In genomic region chr3:152524198-152525140, GRCh38 we compare ENCODE assay signal across 8 cellular contexts.
A peak's percentile ranks its signal among the peaks of the same experiment; 100 is the strongest.
DNase-seq lines count a peak whose midpoint lies in the region; ATAC-seq and FAIRE-seq lines count a peak whose summit lies in the region.

No MANE protein-coding gene starts in this region.

- H3K27me3 ChIP-seq in CD8-positive, alpha-beta memory T cell (ENCODE audit: insufficient read depth, low read length, poor library complexity, severe bottlenecking): no peaks in the 10 kb centered on the region

- no peaks in the 10 kb centered on the region for H3K36me3 ChIP-seq in CD8-positive, alpha-beta memory T cell (ENCODE audit: insufficient read depth, low read length)

- H3K4me3 Mint-ChIP-seq in CD8-positive, alpha-beta memory T cell: no peak overlapping the region
- no peak overlapping the region for H3K4me3 Mint-ChIP-seq in stimulated activated effector memory CD8-positive, alpha-beta T cell treated with anti-CD3 and anti-CD28 coated beads, Interleukin-12 subunit alpha, Interleukin-12 subunit beta, amount 100 ng/mL, for 72 hours

- H3K36me3 Mint-ChIP-seq in CD8-positive, alpha-beta memory T cell: no peaks in the 10 kb centered on the region
- H3K36me3 Mint-ChIP-seq in stimulated activated effector memory CD8-positive, alpha-beta T cell treated with anti-CD3 and anti-CD28 coated beads, Interleukin-12 subunit alpha, Interleukin-12 subunit beta, amount 100 ng/mL, for 72 hours: no peaks in the 10 kb centered on the region

- peak; percentile 98 for FAIRE-seq in islet of Langerhans (lab: Jason Lieb, UNC)

- no peak overlapping the region for H3K4me3 ChIP-seq in CD8-positive, alpha-beta memory T cell (ENCODE audit: low read length)

- POLR2A ChIA-PET in CD8-positive, alpha-beta memory T cell (lab: Charles Lee): interaction anchor here (0.6 kb wide), 1 partner anchor 249 kb away, joined by 4 read pairs; no protein-coding TSS in a partner anchor

- no peak overlapping the region for H3K27ac ChIP-seq in CD8-positive, alpha-beta memory T cell (ENCODE audit: low read depth, low read length)

- H3K27me3 Mint-ChIP-seq in CD8-positive, alpha-beta memory T cell: peaks cover 0 to 2% of the 10 kb centered on the region in 2 donors

- H3K9me3 ChIP-seq in CD8-positive, alpha-beta memory T cell (ENCODE audit: low read length): no peaks in the 10 kb centered on the region

- no peaks in the 10 kb centered on the region for H3K9me3 Mint-ChIP-seq in CD8-positive, alpha-beta memory T cell
- no peaks in the 10 kb centered on the region for H3K9me3 Mint-ChIP-seq in stimulated activated effector memory CD8-positive, alpha-beta T cell treated with anti-CD3 and anti-CD28 coated beads, Interleukin-12 subunit alpha, Interleukin-12 subunit beta, amount 100 ng/mL, for 72 hours

- no peaks in the 10 kb centered on the region for H3K4me1 ChIP-seq in CD8-positive, alpha-beta memory T cell (ENCODE audit: insufficient read depth, low read length)

- no peak overlapping the region for H3K27ac Mint-ChIP-seq in CD8-positive, alpha-beta memory T cell
- no peak overlapping the region for H3K27ac Mint-ChIP-seq in stimulated activated effector memory CD8-positive, alpha-beta T cell treated with anti-CD3 and anti-CD28 coated beads, Interleukin-12 subunit alpha, Interleukin-12 subunit beta, amount 100 ng/mL, for 72 hours

- peak; percentile 67 for ATAC-seq in GM18502 (IDR thresholded peaks at IDR 0.05; ENCODE audit: poor library complexity, unreplicated experiment)
- peak; percentile 72 for ATAC-seq in HG03342 (IDR thresholded peaks at IDR 0.05; ENCODE audit: unreplicated experiment)
- no peak for ATAC-seq in stimulated activated effector memory CD8-positive, alpha-beta T cell treated with anti-CD3 and anti-CD28 coated beads, Interleukin-12 subunit alpha, Interleukin-12 subunit beta, amount 100 ng/mL, for 72 hours
- no peak for ATAC-seq in HG03521 (IDR thresholded peaks at IDR 0.05; ENCODE audit: unreplicated experiment)

- no peaks in the 10 kb centered on the region for H3K4me1 Mint-ChIP-seq in CD8-positive, alpha-beta memory T cell
- H3K4me1 Mint-ChIP-seq in stimulated activated effector memory CD8-positive, alpha-beta T cell treated with anti-CD3 and anti-CD28 coated beads, Interleukin-12 subunit alpha, Interleukin-12 subunit beta, amount 100 ng/mL, for 72 hours: no peaks in the 10 kb centered on the region

- CTCF ChIA-PET in CD8-positive, alpha-beta memory T cell (lab: Charles Lee): interaction anchor here (1.0 kb wide), 1 partner anchor 11 kb away, joined by 3 read pairs; no protein-coding TSS in a partner anchor

- DNase-seq in CD8-positive, alpha-beta memory T cell: peak in 3 of 5 donors; percentile 6 to 25 (median 7)
- DNase-seq in NCI-H774 (lab: John Stamatoyannopoulos, UW): peak; percentile 75
- DNase-seq in amniotic epithelial cell (ENCODE audit: low read depth): peak; percentile 60
- peak; percentile 27 to 68 for DNase-seq in stimulated activated effector memory CD8-positive, alpha-beta T cell treated with anti-CD3 and anti-CD28 coated beads, Interleukin-12 subunit alpha, Interleukin-12 subunit beta, amount 100 ng/mL, for 72 hours (ENCODE audit: low spot score in 2 of 2)

Comparison
In these comparisons a context has a peak if more than half of its experiments do, and no peak if none do; other contexts are left out.
1. DNase-seq: peak in every context shown above with its lines; median percentile 75 in NCI-H774; 60 in amniotic epithelial cell; 48 in stimulated activated effector memory CD8-positive, alpha-beta T cell treated with anti-CD3 and anti-CD28 coated beads, Interleukin-12 subunit alpha, Interleukin-12 subunit beta, amount 100 ng/mL, for 72 hours; 7 in CD8-positive, alpha-beta memory T cell.
2. ATAC-seq: peak in GM18502 (single experiment) and HG03342 (single experiment); none in stimulated activated effector memory CD8-positive, alpha-beta T cell treated with anti-CD3 and anti-CD28 coated beads, Interleukin-12 subunit alpha, Interleukin-12 subunit beta, amount 100 ng/mL, for 72 hours (single experiment) and HG03521 (single experiment).